18 cellular contexts compared by ENCODE assay signal in the genomic region with DNA sequence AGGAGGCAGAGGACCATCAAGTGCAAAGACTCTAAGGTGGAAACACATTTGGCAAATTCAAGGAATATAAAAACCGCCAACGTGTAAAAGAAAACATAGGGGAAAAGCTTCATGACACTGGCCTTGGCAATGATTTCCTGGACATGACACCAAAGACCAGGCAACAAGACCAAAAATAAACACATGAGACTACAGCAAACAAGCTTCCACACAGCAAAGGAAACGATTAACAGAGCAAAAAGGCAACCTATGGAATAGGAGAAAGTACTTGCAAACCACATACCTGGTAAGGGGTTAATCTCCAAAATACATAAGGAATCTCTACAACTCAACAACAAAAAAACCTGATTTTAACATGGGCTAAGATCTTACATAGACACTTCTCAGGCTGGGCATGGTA. TPM values are rescaled to one million over a fixed set of nuclear protein-coding genes. Genes with fewer than 3 reads are reported as not detected.
DNase-seq lines count a peak whose midpoint lies in the region; ATAC-seq and TF ChIP-seq lines count a peak whose summit lies in the region.
"Had no signal": no experiment of that assay in that cellular context is flagged by ENCODE, and none has a peak within 500 bp of the region (broad histone marks: within the 10 kb centered on the region; RNA-seq: fewer than 3 reads in every experiment).

No MANE protein-coding gene starts in this region.

- DNase-seq in CD14-positive monocyte (ENCODE audit: low spot score): no peak
- DNase-seq in DND-41: no peak
- no peak for DNase-seq in brain microvascular endothelial cell
- no peak for DNase-seq in osteoblast (ENCODE audit: insufficient read length, low spot score, missing footprints)
- DNase-seq in putamen (ENCODE audit: low spot score): no peak
- DNase-seq: activated CD4-positive, CD25-positive, alpha-beta regulatory T cell treated with anti-CD3 and anti-CD28 coated beads, Interleukin-2, amount 50 U/mL, for 72 hours; amygdala; lower lobe of right lung; NCI-H146; NCI-H446 treated with DMSO at 0.1 percent for 48 hours; SHP77 treated with DMSO at 0.1 percent for 48 hours; stimulated activated CD4-positive, alpha-beta T cell treated with anti-CD3 and anti-CD28 coated beads, Interleukin-4, amount 100 ng/mL, for 1 hour; T-helper 9 cell had no signal

- peaks cover 72% of the 10 kb centered on the region for H3K4me1 Mint-ChIP-seq in CD14-positive monocyte

- intact Hi-C loops in CD14-positive monocyte (cut with micrococcal nuclease): loop anchor here (10.0 kb wide), 1 partner anchor 67 kb away; no protein-coding TSS in a partner anchor

- no peaks in the 10 kb centered on the region for H3K9me3 ChIP-seq in DND-41 (ENCODE audit: insufficient read depth, low read length, severe bottlenecking)
- no peaks in the 10 kb centered on the region for H3K9me3 ChIP-seq in osteoblast (ENCODE audit: low read depth, low read length)
- H3K9me3 ChIP-seq: lower lobe of right lung, suprapubic skin had no signal

- H3K9me3 Mint-ChIP-seq in CD14-positive monocyte: no peaks in the 10 kb centered on the region
- H3K9me3 Mint-ChIP-seq: neural crest cell had no signal

- TF ChIP-seq CTCF in CD14-positive monocyte (IDR thresholded peaks at IDR 0.05): no peak
- no peak for TF ChIP-seq CTCF in DND-41 (IDR thresholded peaks at IDR 0.05; ENCODE audit: borderline replicate concordance, extremely low read depth, low read length, poor library complexity, severe bottlenecking)
- TF ChIP-seq CTCF in brain microvascular endothelial cell (IDR thresholded peaks at IDR 0.05; ENCODE audit: low read depth, low read length, missing control alignments): no peak
- no peak for TF ChIP-seq CTCF in osteoblast (IDR thresholded peaks at IDR 0.05; ENCODE audit: extremely low read depth, low read depth, low read length)

- peak overlapping the region in 5 of 7 donors; percentile 42 to 80 (median 52) for H3K27ac Mint-ChIP-seq in CD14-positive monocyte

- H2AFZ ChIP-seq in DND-41 (ENCODE audit: low read depth, low read length): no peak overlapping the region
- no peak overlapping the region for H2AFZ ChIP-seq in osteoblast (ENCODE audit: low read length)

- peaks cover 63% of the 10 kb centered on the region for H3K36me3 ChIP-seq in DND-41 (ENCODE audit: insufficient read depth, low read length)
- peaks cover 55% of the 10 kb centered on the region for H3K36me3 ChIP-seq in brain microvascular endothelial cell (replicated peaks)
- H3K36me3 ChIP-seq in osteoblast (ENCODE audit: insufficient read depth, low read length): peaks cover 65% of the 10 kb centered on the region

- H4K20me1 ChIP-seq in DND-41 (ENCODE audit: insufficient read depth, low read length) (peaks cover 15% of the 10 kb centered on the region; the same call in 1 of the 2 replicates), osteoblast (ENCODE audit: insufficient read depth, low read length) (peaks cover 21% of the 10 kb centered on the region)

- H3K4me3 ChIP-seq in DND-41 (ENCODE audit: low read depth in 1 of 2, low read length in 2 of 2) (no peak overlapping the region), brain microvascular endothelial cell (ENCODE audit: low read depth, low read length) (no peak overlapping the region), osteoblast (ENCODE audit: insufficient read depth, low read length) (no peak overlapping the region)
- H3K4me3 ChIP-seq: lower lobe of right lung, suprapubic skin had no signal

- H3K27me3 Mint-ChIP-seq in CD14-positive monocyte (ENCODE audit: low read depth in 3 of 3): peaks cover 0 to under 1% (median 0%) of the 10 kb centered on the region in 3 donors

- no peak overlapping the region for H3K27ac ChIP-seq in DND-41 (ENCODE audit: low read length)
- peak overlapping the region; percentile 7 for H3K27ac ChIP-seq in brain microvascular endothelial cell
- peak overlapping the region; percentile 86 for H3K27ac ChIP-seq in osteoblast (ENCODE audit: low read depth, low read length)
- H3K27ac ChIP-seq: lower lobe of right lung, suprapubic skin had no signal

- H3K4me3 Mint-ChIP-seq in CD14-positive monocyte: no peak overlapping the region
- H3K4me3 Mint-ChIP-seq: neural crest cell had no signal

- H3K4me1 ChIP-seq in DND-41 (ENCODE audit: insufficient read depth, low read length) (peaks cover 51% of the 10 kb centered on the region), osteoblast (ENCODE audit: insufficient read depth, low read length) (peaks cover 48% of the 10 kb centered on the region)

- peaks cover 57 to 64% of the 10 kb centered on the region in 2 donors for H3K36me3 Mint-ChIP-seq in CD14-positive monocyte

- ATAC-seq in DND-41 (ENCODE audit: insufficient read depth, low read depth) (no peak), GM18498 (IDR thresholded peaks at IDR 0.05; ENCODE audit: unreplicated experiment) (no peak), HG03565 (IDR thresholded peaks at IDR 0.05; ENCODE audit: unreplicated experiment) (no peak)
- ATAC-seq: lower lobe of right lung, sciatic nerve had no signal

- H3K27me3 ChIP-seq in DND-41 (ENCODE audit: insufficient read depth, low read length, poor library complexity): no peaks in the 10 kb centered on the region
- H3K27me3 ChIP-seq in brain microvascular endothelial cell (replicated peaks): no peaks in the 10 kb centered on the region
- no peaks in the 10 kb centered on the region for H3K27me3 ChIP-seq in osteoblast (ENCODE audit: insufficient read depth, low read length)
- H3K27me3 ChIP-seq: suprapubic skin had no signal

- in situ Hi-C loops in brain microvascular endothelial cell (cut with HindIII; ENCODE audit: low pct_ligation_motif_present, low sequenced_read_pairs): no loop called here

- H3K4me2 ChIP-seq in DND-41 (ENCODE audit: insufficient read depth, low read length) (peak overlapping the region; percentile 3; the same call in 1 of the 2 replicates), osteoblast (ENCODE audit: insufficient read depth, low read length) (no peak overlapping the region)

- H3K79me2 ChIP-seq in DND-41 (ENCODE audit: insufficient read depth, low read length) (peaks cover 82% of the 10 kb centered on the region), osteoblast (ENCODE audit: insufficient read depth, low read length) (peaks cover 80% of the 10 kb centered on the region)

- no peak overlapping the region for H3K9ac ChIP-seq in DND-41 (ENCODE audit: low read depth, low read length)

RNA-seq across cellular contexts. Expression of gene GSTO1, which starts 3.5 kb away (rescaled TPM):
- polyA plus RNA-seq in CD14-positive monocyte: 100 to 1,000 TPM; 495 to 581 TPM
- total RNA-seq in osteoblast: 149 and 177 TPM in 2 replicates

RNA-seq across cellular contexts. Expression of gene GSTO2, which starts 10.8 kb away (rescaled TPM):
- under 1 TPM in 1 of 2 donors, not detected in 1; 0.26 TPM for polyA plus RNA-seq in CD14-positive monocyte
- 1.8 and 2.2 TPM in 2 replicates for total RNA-seq in osteoblast

RNA-seq across cellular contexts. Expression of gene CFAP43, which starts 26.0 kb away (rescaled TPM):
- under 1 TPM in 1 of 2 donors, not detected in 1; 0.06 TPM for polyA plus RNA-seq in CD14-positive monocyte
- 0.36 and 0.59 TPM in 2 replicates for total RNA-seq in osteoblast
